Comparison of ENCODE assay signal across 22 cellular contexts in the genomic region with DNA sequence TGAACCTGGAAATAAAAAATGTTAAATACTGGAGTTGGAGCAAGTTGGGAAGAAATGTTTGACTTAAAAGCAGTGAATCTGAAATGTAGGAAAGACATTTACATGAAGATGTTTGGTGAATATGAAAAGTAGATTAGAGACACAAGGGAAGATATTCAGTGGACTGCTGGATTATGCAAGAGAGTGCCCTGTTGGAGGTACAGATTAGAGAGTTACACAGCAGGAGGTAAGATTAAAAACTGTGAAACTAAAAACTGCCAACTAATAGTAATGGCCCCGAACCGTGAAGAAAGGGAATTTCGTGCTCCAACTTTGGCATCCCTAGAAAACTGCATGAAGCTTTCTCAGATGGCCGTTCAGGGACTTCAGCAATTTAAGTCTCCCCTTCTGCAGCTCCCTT.
"Had no signal": no experiment of that assay in that cellular context is flagged by ENCODE, and none has a peak within 500 bp of the region (broad histone marks: within the 10 kb centered on the region; RNA-seq: fewer than 3 reads in every experiment).

No MANE protein-coding gene starts in this region.

- H3K4me3 ChIP-seq: coronary artery, dorsolateral prefrontal cortex, esophagus muscularis mucosa, gastrocnemius medialis, heart right ventricle, left lung, lower lobe of right lung had no signal

- H3K27me3 ChIP-seq: dorsolateral prefrontal cortex, esophagus muscularis mucosa, gastrocnemius medialis, heart right ventricle, left lung had no signal

- FAIRE-seq: endothelial cell of umbilical vein, islet of Langerhans had no signal

- H3K9me3 ChIP-seq: esophagus muscularis mucosa, gastrocnemius medialis, heart right ventricle, left lung, lower lobe of right lung had no signal

- H3K27ac ChIP-seq: coronary artery, dorsolateral prefrontal cortex, esophagus muscularis mucosa, gastrocnemius medialis, heart right ventricle, left lung, lower lobe of right lung had no signal

- H3K4me1 ChIP-seq: esophagus muscularis mucosa, gastrocnemius medialis, heart right ventricle, lower lobe of right lung had no signal

- DNase-seq: dermis blood vessel endothelial cell; dorsolateral prefrontal cortex; effector CD4-positive, alpha-beta T cell; effector memory CD4-positive, alpha-beta T cell; foreskin melanocyte; gastrocnemius medialis; glutamatergic neuron; head of caudate nucleus; heart right ventricle; hippocampal formation; left cardiac atrium; left lung; left ventricle myocardium superior; lower lobe of right lung; mesenchymal stem cell; midbrain; naive thymus-derived CD4-positive, alpha-beta T cell; natural killer cell had no signal

- ATAC-seq: gastrocnemius medialis; heart right ventricle; left cardiac atrium; left lung; left ventricle myocardium superior; lower lobe of right lung; naive thymus-derived CD4-positive, alpha-beta T cell; natural killer cell had no signal
